In genomic region chr11:112388496-112388895, GRCh38 we compare ENCODE assay signal across 25 cellular contexts.
"Had no signal": no experiment of that assay in that cellular context is flagged by ENCODE, and none has a peak within 500 bp of the region (broad histone marks: within the 10 kb centered on the region; RNA-seq: fewer than 3 reads in every experiment).

No MANE protein-coding gene starts in this region.

- H3K4me3 ChIP-seq: dorsolateral prefrontal cortex, gastroesophageal sphincter, heart left ventricle, left lung, neural progenitor cell, prostate gland, right atrium auricular region, smooth muscle cell, stomach, thyroid gland, vagina had no signal

- H3K27ac ChIP-seq: dorsolateral prefrontal cortex, epithelial cell of prostate, gastroesophageal sphincter, heart left ventricle, left lung, neural progenitor cell, prostate gland, right atrium auricular region, stomach, thyroid gland, vagina had no signal

- H3K27me3 ChIP-seq: dorsolateral prefrontal cortex, gastroesophageal sphincter, heart left ventricle, left lung, neural progenitor cell, right atrium auricular region, stomach, thyroid gland, vagina had no signal

- H3K9ac ChIP-seq: neural progenitor cell had no signal

- H3K4me1 ChIP-seq: gastroesophageal sphincter, heart left ventricle, left lung, neural progenitor cell, prostate gland, right atrium auricular region, thyroid gland, vagina had no signal

- H2AFZ ChIP-seq: neural progenitor cell had no signal

- H3K36me3 ChIP-seq: gastroesophageal sphincter, heart left ventricle, left lung, prostate gland, right atrium auricular region, stomach, thyroid gland, vagina had no signal

- DNase-seq: dorsolateral prefrontal cortex; effector CD4-positive, alpha-beta T cell; foreskin fibroblast; heart left ventricle; hippocampal formation; left lung; mesendoderm; midbrain; naive thymus-derived CD4-positive, alpha-beta T cell; stimulated activated CD4-positive, alpha-beta T cell treated with anti-CD3 and anti-CD28 coated beads, Interleukin-12 subunit alpha, Interleukin-12 subunit beta, amount 100 ng/mL, for 4 hours; stimulated activated CD4-positive, alpha-beta T cell treated with anti-CD3 and anti-CD28 coated beads, Interleukin-1b, Interleukin-23, amount 100 ng/mL, for 48 hours; stimulated activated CD4-positive, alpha-beta T cell treated with anti-CD3 and anti-CD28 coated beads, Interleukin-4, amount 100 ng/mL, for 24 hours; stimulated activated naive CD4-positive, alpha-beta T cell treated with Interleukin-2 at 50 U/mL for 16 hours; stomach; thyroid gland; trophoblast cell had no signal

- H3K9me3 ChIP-seq: gastroesophageal sphincter, left lung, prostate gland, right atrium auricular region, thyroid gland, vagina had no signal

- FAIRE-seq: colon, islet of Langerhans had no signal

- H3K4me2 ChIP-seq: neural progenitor cell, smooth muscle cell had no signal
